6 cellular contexts compared by ENCODE assay signal in genomic region chr6:73381531-73381930, GRCh38. TPM values are rescaled to one million over a fixed set of nuclear protein-coding genes. Genes with fewer than 3 reads are reported as not detected.
"Had no signal": no experiment of that assay in that cellular context is flagged by ENCODE, and none has a peak within 500 bp of the region (broad histone marks: within the 10 kb centered on the region; RNA-seq: fewer than 3 reads in every experiment).

No MANE protein-coding gene starts in this region.

RNA-seq across cellular contexts. Expression of gene OOEP, which starts 11.8 kb away (rescaled TPM):
- total RNA-seq: HepG2, HT-29, HT1080, IMR-90, K562 had no signal
- polyA plus RNA-seq: HepG2, IMR-90, K562 had no signal

RNA-seq across cellular contexts. Expression of gene DDX43, which starts 13.1 kb away (rescaled TPM):
- total RNA-seq: HepG2, HT-29, HT1080, IMR-90 had no signal
- polyA plus RNA-seq: HepG2 had no signal

RNA-seq across cellular contexts. Expression of gene KHDC3L, which starts 19.1 kb away (rescaled TPM):
- total RNA-seq: HepG2, HT-29, HT1080, IMR-90, K562 had no signal
- polyA plus RNA-seq: HepG2, IgD-negative memory B cell, IMR-90, K562 had no signal

RNA-seq across cellular contexts. Expression of gene DPPA5, which starts 27.5 kb away (rescaled TPM):
- total RNA-seq: HepG2, HT-29, HT1080, IMR-90, K562 had no signal
- polyA plus RNA-seq: HepG2, IgD-negative memory B cell, IMR-90, K562 had no signal
